Comparison of ENCODE assay signal across 8 cellular contexts in the genomic region with DNA sequence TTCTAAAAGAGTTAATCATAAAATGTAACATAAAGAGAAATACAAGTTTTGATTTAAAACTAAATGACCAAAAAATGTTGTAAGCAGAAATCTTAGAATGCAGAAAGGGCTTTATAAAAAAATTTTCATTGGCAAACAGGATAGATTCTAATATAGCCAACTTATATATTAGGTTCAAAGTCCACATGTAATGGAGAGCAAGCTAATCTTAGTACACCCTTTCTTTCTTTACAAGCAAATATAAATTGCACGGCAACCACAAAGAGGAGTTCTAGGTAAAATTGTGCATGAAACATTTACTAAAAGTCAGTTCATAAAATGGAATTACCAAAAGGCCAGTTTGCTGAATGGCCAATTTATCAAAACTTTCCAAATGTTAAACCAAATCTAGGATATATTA.
"Had no signal": no experiment of that assay in that cellular context is flagged by ENCODE, and none has a peak within 500 bp of the region (broad histone marks: within the 10 kb centered on the region; RNA-seq: fewer than 3 reads in every experiment).

No MANE protein-coding gene starts in this region.

- FAIRE-seq: H1, H54, HTR-8/SVneo, K562 had no signal

- DNase-seq: H9, HCEC 1CT, IMR-90 had no signal

- H3K4me1 Mint-ChIP-seq: H9 had no signal

- ATAC-seq: GM23338, K562 had no signal

- H3K4me3 ChIP-seq: GM23338, K562 had no signal

- H3K27ac Mint-ChIP-seq: GM23338, H9 had no signal

- H3K9me3 Mint-ChIP-seq: GM23338, H9 had no signal

- H3K4me3 Mint-ChIP-seq: GM23338, H9 had no signal
